Comparison of ENCODE assay signal across 24 cellular contexts in genomic region chr16:10782628-10783027, GRCh38. TPM values are rescaled to one million over a fixed set of nuclear protein-coding genes. Genes with fewer than 3 reads are reported as not detected.
"Had no signal": no experiment of that assay in that cellular context is flagged by ENCODE, and none has a peak within 500 bp of the region (broad histone marks: within the 10 kb centered on the region; RNA-seq: fewer than 3 reads in every experiment).

No MANE protein-coding gene starts in this region.

- DNase-seq: activated CD4-positive, alpha-beta T cell treated with anti-CD3 and anti-CD28 coated beads for 4 hours; activated CD4-positive, alpha-beta T cell treated with anti-CD3 and anti-CD28 coated beads, Interleukin-2, amount 50 U/mL, for 4 hours; activated naive CD4-positive, alpha-beta T cell; activated T-cell treated with anti-CD3 and anti-CD28 coated beads for 4 hours; activated T-cell treated with anti-CD3 and anti-CD28 coated beads, Interleukin-2, amount 50 U/mL, for 72 hours; dermis blood vessel endothelial cell; effector CD4-positive, alpha-beta T cell; heart left ventricle; hypothalamus; mesendoderm; posterior cingulate gyrus; stimulated activated CD4-positive, alpha-beta T cell treated with anti-CD3 and anti-CD28 coated beads, Interleukin-1b, Interleukin-23, amount 100 ng/mL, for 48 hours; stimulated activated naive CD4-positive, alpha-beta T cell; uterus had no signal

- ATAC-seq: activated naive CD4-positive, alpha-beta T cell treated with anti-CD3 and anti-CD28 coated beads, Interleukin-2, amount 50 U/mL, for 72 hours; activated T-cell treated with anti-CD3 and anti-CD28 coated beads, Interleukin-2, amount 50 U/mL, for 72 hours; heart left ventricle; left lobe of liver; sciatic nerve had no signal

- H3K36me3 ChIP-seq: breast epithelium, heart left ventricle, uterus had no signal

- H3K27ac ChIP-seq: breast epithelium, heart left ventricle, skin epidermis, uterus had no signal

- H3K27me3 ChIP-seq: breast epithelium, heart left ventricle, uterus had no signal

- H3K4me1 ChIP-seq: breast epithelium, heart left ventricle, uterus had no signal

- H3K4me3 ChIP-seq: breast epithelium, heart left ventricle, lung, skin epidermis, uterus had no signal

- H3K9me3 ChIP-seq: breast epithelium, heart left ventricle, uterus had no signal

RNA-seq across cellular contexts. Expression of gene TVP23A, which starts 36.0 kb away (rescaled TPM):
- total RNA-seq: activated naive CD4-positive, alpha-beta T cell treated with anti-CD3 and anti-CD28 coated beads, Interleukin-2, amount 50 U/mL, for 72 hours; dermis blood vessel endothelial cell; epithelial cell of proximal tubule; fibroblast of villous mesenchyme; left lobe of liver; osteoblast had no signal
- polyA plus RNA-seq: fibroblast of lung had no signal
